8 cellular contexts compared by ENCODE assay signal in genomic region chr5:66307647-66308257, GRCh38.
DNase-seq lines count a peak whose midpoint lies in the region; ATAC-seq and TF ChIP-seq lines count a peak whose summit lies in the region.

No MANE protein-coding gene starts in this region.

- H3K4me3 Mint-ChIP-seq in naive B cell, result no peak overlapping the region

- H3K36me3 ChIP-seq in H7 (replicated peaks; ENCODE audit: control insufficient read depth, insufficient read depth, low read length), result no peaks in the 10 kb centered on the region
- H3K36me3 ChIP-seq in SK-N-MC (ENCODE audit: insufficient read depth, low read length), result no peaks in the 10 kb centered on the region

- ATAC-seq in naive B cell (ENCODE audit: low read depth in 2 of 2), result peak; percentile 50 to 60
- ATAC-seq in GM19395 (IDR thresholded peaks at IDR 0.05; ENCODE audit: unreplicated experiment), result no peak

- H3K4me1 Mint-ChIP-seq in naive B cell, result no peaks in the 10 kb centered on the region

- TF ChIP-seq POLR2A in erythroblast (IDR thresholded peaks at IDR 0.05; ENCODE audit: low read length), result no peak

- H3K4me3 ChIP-seq in H7 (ENCODE audit: insufficient read depth, low read depth, low read length) (no peak overlapping the region), SK-N-MC (no peak overlapping the region)

- no peaks in the 10 kb centered on the region for H3K27me3 ChIP-seq in H7 (ENCODE audit: control insufficient read depth, insufficient read depth, low read length)

- peak; percentile 55 for DNase-seq in NCI-H510A treated with DMSO at 0.1 percent for 48 hours (lab: John Stamatoyannopoulos, UW)
- no peak for DNase-seq in NCI-H510A (lab: John Stamatoyannopoulos, UW)
- peak; percentile 47 for DNase-seq in H7
- peak; percentile 33 for DNase-seq in NCI-H1092 (lab: John Stamatoyannopoulos, UW)
- peak; percentile 70 for DNase-seq in SK-N-MC (ENCODE audit: low read depth, low spot score)
- peak; percentile 61 to 66 for DNase-seq in erythroblast (lab: John Stamatoyannopoulos, UW)
- peak; percentile 36 for DNase-seq in naive B cell

- H3K27ac Mint-ChIP-seq in naive B cell, result peak overlapping the region in 1 of 6 donors; percentile 1

- H3K9me3 ChIP-seq in SK-N-MC (ENCODE audit: low read depth, low read length), result no peaks in the 10 kb centered on the region

- peaks cover 9 to 29% (median 15%) of the 10 kb centered on the region in 3 donors for H3K27me3 Mint-ChIP-seq in naive B cell

- no peak overlapping the region for H3K27ac ChIP-seq in SK-N-MC

- no peak overlapping the region for H3K9ac ChIP-seq in SK-N-MC (ENCODE audit: insufficient read length)

- no peaks in the 10 kb centered on the region for H3K36me3 Mint-ChIP-seq in naive B cell

- H3K9me3 Mint-ChIP-seq in naive B cell, result peaks cover 0 to 3% (median 0%) of the 10 kb centered on the region in 7 donors
